ENCODE assay signal across 18 cellular contexts in the genomic region with DNA sequence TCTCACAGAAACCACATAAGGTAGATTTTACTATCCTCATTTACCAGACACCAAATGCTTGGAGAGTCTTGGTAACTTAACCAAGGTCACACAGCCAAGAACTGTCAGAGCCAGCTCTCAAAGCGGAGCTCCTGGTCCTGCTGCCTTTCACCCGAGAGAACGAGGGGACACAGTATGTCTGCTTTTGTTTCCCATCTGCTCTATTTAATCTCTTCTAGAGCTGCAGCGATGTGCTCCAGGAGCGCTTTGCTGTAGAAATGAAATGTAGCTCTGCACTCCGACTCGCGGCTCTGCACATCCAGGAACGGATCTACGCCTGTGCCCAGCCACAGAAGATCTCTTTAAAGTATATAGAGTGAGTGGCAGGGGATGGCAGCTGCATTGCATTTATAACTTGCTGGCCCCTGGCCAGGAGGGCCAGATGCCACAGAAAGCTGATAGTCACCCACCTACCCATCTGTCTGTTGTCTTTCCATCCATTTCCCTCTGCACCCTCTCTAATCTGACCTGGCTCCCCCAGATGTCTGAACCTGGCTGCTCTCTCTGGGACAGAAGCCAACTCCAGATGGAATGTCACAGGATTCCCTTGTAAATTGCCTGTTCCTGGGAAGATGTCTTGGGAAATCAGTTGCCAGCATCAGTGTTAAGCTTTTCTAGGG. TPM values are rescaled to one million over a fixed set of nuclear protein-coding genes. Genes with fewer than 3 reads are reported as not detected.
DNase-seq lines count a peak whose midpoint lies in the region; ATAC-seq and TF ChIP-seq lines count a peak whose summit lies in the region.
"Had no signal": no experiment of that assay in that cellular context is flagged by ENCODE, and none has a peak within 500 bp of the region (broad histone marks: within the 10 kb centered on the region; RNA-seq: fewer than 3 reads in every experiment).

No MANE protein-coding gene starts in this region.

- no peaks in the 10 kb centered on the region for H3K9me3 Mint-ChIP-seq in nephron
- H3K9me3 Mint-ChIP-seq: activated naive CD8-positive, alpha-beta T cell treated with anti-CD3 and anti-CD28 coated beads, Interleukin-2, amount 10 ng/mL, durations not matched to agents 7 days and 5 days; activated T-helper 17 cell treated with anti-CD3 and anti-CD28 coated beads, Interleukin-2, amount 50 U/mL, for 72 hours; immature natural killer cell had no signal

- peak overlapping the region in 2 of 3 experiments; percentile 31 to 49 for H3K27ac Mint-ChIP-seq in nephron
- H3K27ac Mint-ChIP-seq: activated CD4-positive, alpha-beta T cell treated with anti-CD3 and anti-CD28 coated beads for 36 hours; activated CD8-positive, alpha-beta memory T cell treated with anti-CD3 and anti-CD28 coated beads, Interleukin-2, amount 10 ng/mL, durations not matched to agents 7 days and 5 days; activated naive CD8-positive, alpha-beta T cell treated with anti-CD3 and anti-CD28 coated beads, Interleukin-2, amount 10 ng/mL, durations not matched to agents 7 days and 5 days; activated T-helper 17 cell treated with anti-CD3 and anti-CD28 coated beads, Interleukin-2, amount 50 U/mL, for 72 hours; immature natural killer cell had no signal

- peaks cover 8% of the 10 kb centered on the region for H3K27me3 Mint-ChIP-seq in nephron (ENCODE audit: low read depth)

- no peak for TF ChIP-seq CTCF in nephron (IDR thresholded peaks at IDR 0.05; ENCODE audit: unreplicated experiment in 3 of 3)

- H3K36me3 Mint-ChIP-seq in nephron (ENCODE audit: low read depth) = no peaks in the 10 kb centered on the region
- H3K36me3 Mint-ChIP-seq: activated CD8-positive, alpha-beta memory T cell treated with anti-CD3 and anti-CD28 coated beads, Interleukin-2, amount 10 ng/mL, durations not matched to agents 7 days and 5 days; activated naive CD8-positive, alpha-beta T cell treated with anti-CD3 and anti-CD28 coated beads, Interleukin-2, amount 10 ng/mL, durations not matched to agents 7 days and 5 days; immature natural killer cell had no signal

- DNase-seq in NCI-H2081 (lab: John Stamatoyannopoulos, UW) (peak; percentile 21 to 48), NCI-H2081 treated with DMSO at 0.1 percent for 48 hours (lab: John Stamatoyannopoulos, UW) (no peak), NCI-H1694 treated with DMSO at 0.1 percent for 48 hours (lab: John Stamatoyannopoulos, UW) (peak; percentile 99), SK-N-DZ (ENCODE audit: low spot score) (peak; percentile 55), AG08396 (ENCODE audit: low spot score) (no peak)
- DNase-seq: activated CD4-positive, alpha-beta T cell treated with anti-CD3 and anti-CD28 coated beads for 36 hours; activated CD8-positive, alpha-beta memory T cell treated with anti-CD3 and anti-CD28 coated beads, Interleukin-2, amount 10 ng/mL, durations not matched to agents 7 days and 5 days; activated naive CD8-positive, alpha-beta T cell treated with anti-CD3 and anti-CD28 coated beads, Interleukin-2, amount 10 ng/mL, durations not matched to agents 7 days and 5 days; DMS153; immature natural killer cell; left ventricle myocardium superior; NCI-H146; Peyer's patch; stimulated activated CD4-positive, alpha-beta T cell treated with anti-CD3 and anti-CD28 coated beads, Interleukin-4, amount 100 ng/mL, for 4 hours had no signal

- ATAC-seq in GM18873 (IDR thresholded peaks at IDR 0.05; ENCODE audit: low FRiP score, unreplicated experiment) (no peak), GM19351 (IDR thresholded peaks at IDR 0.05; ENCODE audit: unreplicated experiment) (no peak)
- ATAC-seq: activated CD4-positive, alpha-beta T cell treated with anti-CD3 and anti-CD28 coated beads for 36 hours; activated CD8-positive, alpha-beta memory T cell treated with anti-CD3 and anti-CD28 coated beads, Interleukin-2, amount 10 ng/mL, durations not matched to agents 7 days and 5 days; activated T-helper 17 cell treated with anti-CD3 and anti-CD28 coated beads, Interleukin-2, amount 50 U/mL, for 72 hours; left ventricle myocardium superior had no signal

- H3K4me3 Mint-ChIP-seq in nephron = no peak overlapping the region
- H3K4me3 Mint-ChIP-seq: activated CD4-positive, alpha-beta T cell treated with anti-CD3 and anti-CD28 coated beads for 36 hours; activated CD8-positive, alpha-beta memory T cell treated with anti-CD3 and anti-CD28 coated beads, Interleukin-2, amount 10 ng/mL, durations not matched to agents 7 days and 5 days; activated naive CD8-positive, alpha-beta T cell treated with anti-CD3 and anti-CD28 coated beads, Interleukin-2, amount 10 ng/mL, durations not matched to agents 7 days and 5 days; activated T-helper 17 cell treated with anti-CD3 and anti-CD28 coated beads, Interleukin-2, amount 50 U/mL, for 72 hours; immature natural killer cell had no signal

- H3K4me1 Mint-ChIP-seq in nephron = peaks cover 34% of the 10 kb centered on the region
- H3K4me1 Mint-ChIP-seq: activated CD4-positive, alpha-beta T cell treated with anti-CD3 and anti-CD28 coated beads for 36 hours; activated CD8-positive, alpha-beta memory T cell treated with anti-CD3 and anti-CD28 coated beads, Interleukin-2, amount 10 ng/mL, durations not matched to agents 7 days and 5 days; activated naive CD8-positive, alpha-beta T cell treated with anti-CD3 and anti-CD28 coated beads, Interleukin-2, amount 10 ng/mL, durations not matched to agents 7 days and 5 days; activated T-helper 17 cell treated with anti-CD3 and anti-CD28 coated beads, Interleukin-2, amount 50 U/mL, for 72 hours; immature natural killer cell had no signal

RNA-seq across cellular contexts. Expression of a gene that starts 21.4 kb away (rescaled TPM):
- 6.2 and 7.6 TPM in 2 replicates for polyA plus RNA-seq in SK-N-DZ (2014; cell fraction: cytosol; rRNA removed)
- polyA plus RNA-seq in SK-N-DZ (2014; cell fraction: nucleus; rRNA removed) = 4.7 and 7.9 TPM in 2 replicates

RNA-seq across cellular contexts. Expression of a gene that starts 52.6 kb away (rescaled TPM):
- 90.9 and 92.8 TPM in 2 replicates for polyA plus RNA-seq in SK-N-DZ (2014; cell fraction: cytosol; rRNA removed)
- 70.6 and 89.9 TPM in 2 replicates for polyA plus RNA-seq in SK-N-DZ (2014; cell fraction: nucleus; rRNA removed)

Comparison
In these comparisons a context has a peak if more than half of its experiments do, and no peak if none do; other contexts are left out.
1. DNase-seq: peak in NCI-H2081 (2 of 2), NCI-H1694 treated with DMSO at 0.1 percent for 48 hours (single experiment) and SK-N-DZ (single experiment); none in NCI-H2081 treated with DMSO at 0.1 percent for 48 hours (single experiment) and AG08396 (single experiment).